22 cellular contexts compared by ENCODE assay signal in the genomic region with DNA sequence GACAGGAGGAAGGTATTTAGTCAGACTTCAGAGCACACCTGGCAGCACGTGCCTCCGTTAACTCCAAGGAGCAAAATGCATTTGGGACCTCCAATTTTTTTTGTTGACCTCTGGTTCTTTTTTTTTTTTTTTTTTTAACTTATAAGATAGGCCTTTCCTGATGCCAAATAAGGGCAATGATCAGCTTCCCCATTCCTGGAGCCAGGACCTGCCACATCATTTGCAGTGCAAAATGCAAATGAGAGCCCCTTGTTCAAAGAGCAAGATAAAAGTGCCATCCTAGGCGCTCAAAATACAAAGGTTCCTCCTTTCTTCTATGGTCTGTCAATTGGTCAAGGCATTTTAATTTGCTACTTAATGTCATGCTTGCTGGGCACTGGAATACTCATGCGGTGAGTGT.
"Had no signal": no experiment of that assay in that cellular context is flagged by ENCODE, and none has a peak within 500 bp of the region (broad histone marks: within the 10 kb centered on the region; RNA-seq: fewer than 3 reads in every experiment).

No MANE protein-coding gene starts in this region.

- H3K27ac ChIP-seq: colonic mucosa, esophagus squamous epithelium, psoas muscle, right lobe of liver, spleen, stomach had no signal

- DNase-seq: cerebellar nuclear complex; colonic mucosa; dermis blood vessel endothelial cell; esophagus squamous epithelium; foreskin fibroblast; head of caudate nucleus; hippocampal formation; kidney glomerular epithelial cell; psoas muscle; retina; right lobe of liver; spleen; stimulated activated CD4-positive, alpha-beta T cell treated with anti-CD3 and anti-CD28 coated beads, Interleukin-15, amount 100 ng/mL, for 24 hours; stimulated activated CD4-positive, alpha-beta T cell treated with anti-CD3 and anti-CD28 coated beads, Interleukin-1b, Interleukin-23, amount 100 ng/mL, for 48 hours; stimulated activated CD4-positive, alpha-beta T cell treated with anti-CD3 and anti-CD28 coated beads, Interleukin-4, amount 100 ng/mL, for 24 hours; stimulated activated naive CD4-positive, alpha-beta T cell; stomach; substantia nigra had no signal

- H3K27me3 ChIP-seq: colonic mucosa, esophagus squamous epithelium, gastroesophageal sphincter, right lobe of liver, spleen, stomach had no signal

- H3K4me3 Mint-ChIP-seq: mesothelial cell of epicardium, type B pancreatic cell had no signal

- H3K4me1 ChIP-seq: colonic mucosa, esophagus squamous epithelium, psoas muscle, right lobe of liver had no signal

- H3K27ac Mint-ChIP-seq: mesothelial cell of epicardium, type B pancreatic cell had no signal

- H3K36me3 ChIP-seq: colonic mucosa, esophagus squamous epithelium, gastroesophageal sphincter, right lobe of liver, stomach had no signal

- ATAC-seq: gastroesophageal sphincter, psoas muscle had no signal

- H3K9me3 ChIP-seq: colonic mucosa, esophagus squamous epithelium, gastroesophageal sphincter, psoas muscle, right lobe of liver, spleen, stomach had no signal

- H3K9me3 Mint-ChIP-seq: mesothelial cell of epicardium, nephron had no signal

- H3K36me3 Mint-ChIP-seq: mesothelial cell of epicardium had no signal

- H3K4me3 ChIP-seq: colonic mucosa, esophagus squamous epithelium, gastroesophageal sphincter, psoas muscle, right lobe of liver, spleen, stomach had no signal
